17 cellular contexts compared by ENCODE assay signal in genomic region chr10:109650228-109650627, GRCh38.
DNase-seq lines count a peak whose midpoint lies in the region; ATAC-seq and TF ChIP-seq lines count a peak whose summit lies in the region.
"Had no signal": no experiment of that assay in that cellular context is flagged by ENCODE, and none has a peak within 500 bp of the region (broad histone marks: within the 10 kb centered on the region; RNA-seq: fewer than 3 reads in every experiment).

No MANE protein-coding gene starts in this region.

- H3K36me3 ChIP-seq in PC-3 (ENCODE audit: low read depth, low read length) = no peaks in the 10 kb centered on the region
- H3K36me3 ChIP-seq in gastroesophageal sphincter = no peaks in the 10 kb centered on the region
- H3K36me3 ChIP-seq: BLaER1 had no signal

- peaks cover 6% of the 10 kb centered on the region for H3K9me3 Mint-ChIP-seq in endothelial cell (ENCODE audit: unreplicated experiment)

- no peak overlapping the region for H3K27ac Mint-ChIP-seq in endothelial cell (ENCODE audit: unreplicated experiment)
- H3K27ac Mint-ChIP-seq: CD4-positive, CD25-positive, alpha-beta regulatory T cell; GM23338 had no signal

- H3K9me3 ChIP-seq in PC-3 (ENCODE audit: low read length) = no peaks in the 10 kb centered on the region
- peaks cover 0 to 8% (median 0%) of the 10 kb centered on the region in 3 donors for H3K9me3 ChIP-seq in gastroesophageal sphincter

- no peaks in the 10 kb centered on the region for H3K4me1 Mint-ChIP-seq in endothelial cell (ENCODE audit: unreplicated experiment)
- H3K4me1 Mint-ChIP-seq: CD4-positive, CD25-positive, alpha-beta regulatory T cell; GM23338 had no signal

- intact Hi-C loops in PC-3 (cut with micrococcal nuclease) (no loop called here), left colon (cut with DNase I, micrococcal nuclease) (no loop called here)

- H3K9ac ChIP-seq in PC-3 (ENCODE audit: low read length) = no peak overlapping the region
- H3K9ac ChIP-seq: BLaER1 had no signal

- H3K4me3 ChIP-seq in PC-3 (ENCODE audit: low read length) = no peak overlapping the region
- H3K4me3 ChIP-seq in gastroesophageal sphincter = no peak overlapping the region
- H3K4me3 ChIP-seq: BLaER1, GM23338 had no signal

- TF ChIP-seq POLR2A in gastroesophageal sphincter (IDR thresholded peaks at IDR 0.05) = no peak

- no peak for TF ChIP-seq EP300 in gastroesophageal sphincter (IDR thresholded peaks at IDR 0.05)

- no peaks in the 10 kb centered on the region for H3K79me2 ChIP-seq in PC-3 (ENCODE audit: low read length)

- TF ChIP-seq CTCF in 22Rv1 (IDR thresholded peaks at IDR 0.05) (no peak), PC-3 (conservative IDR thresholded peaks at IDR 0.05; ENCODE audit: low read depth, low read length) (no peak), endothelial cell (IDR thresholded peaks at IDR 0.05; ENCODE audit: unreplicated experiment) (no peak), gastroesophageal sphincter (IDR thresholded peaks at IDR 0.05) (no peak)

- no peak overlapping the region for H3K4me2 ChIP-seq in PC-3 (ENCODE audit: low read length)
- H3K4me2 ChIP-seq: BLaER1, GM23338 had no signal

- no peak for ATAC-seq in PC-3
- ATAC-seq in left colon = peak; percentile 94
- no peak for ATAC-seq in gastroesophageal sphincter
- ATAC-seq: GM23338 had no signal

- peaks cover 4% of the 10 kb centered on the region for H3K36me3 Mint-ChIP-seq in endothelial cell (ENCODE audit: low read depth, unreplicated experiment)
- H3K36me3 Mint-ChIP-seq: CD4-positive, CD25-positive, alpha-beta regulatory T cell had no signal

- POLR2A ChIA-PET in PC-3 (lab: Charles Lee; ENCODE audit: unreplicated experiment) = no interaction called here

- H3K4me3 Mint-ChIP-seq in endothelial cell (ENCODE audit: unreplicated experiment) = no peak overlapping the region
- H3K4me3 Mint-ChIP-seq: CD4-positive, CD25-positive, alpha-beta regulatory T cell; GM23338 had no signal

- WGBS in gastroesophageal sphincter (ENCODE audit: low coverage in 1 of 2), 2 donors = 75% methylated on average over 1 of the region's 1 CpG; no CpG with 5 or more reads in 1 of the 2 donors

- no peaks in the 10 kb centered on the region for H4K20me1 ChIP-seq in PC-3 (ENCODE audit: low read length)
- H4K20me1 ChIP-seq: BLaER1 had no signal

- H3K4me1 ChIP-seq in PC-3 (ENCODE audit: insufficient read depth, low read length) (peaks cover 16% of the 10 kb centered on the region), gastroesophageal sphincter (no peaks in the 10 kb centered on the region)
- H3K4me1 ChIP-seq: BLaER1 had no signal

- H3K27ac ChIP-seq in 22Rv1 = peak overlapping the region; percentile 69
- H3K27ac ChIP-seq in PC-3 (ENCODE audit: low read length) = no peak overlapping the region
- no peak overlapping the region for H3K27ac ChIP-seq in gastroesophageal sphincter
- H3K27ac ChIP-seq: BLaER1 had no signal

- DNase-seq in DMS53 (lab: John Stamatoyannopoulos, UW) = peak; percentile 34
- DNase-seq in DMS53 treated with DMSO at 0.1 percent for 48 hours (lab: John Stamatoyannopoulos, UW; ENCODE audit: unreplicated experiment) = no peak
- peak; percentile 49 for DNase-seq in PC-3
- DNase-seq in left colon = no peak
- DNase-seq in NCI-H128 (lab: John Stamatoyannopoulos, UW; ENCODE audit: unreplicated experiment) = no peak
- DNase-seq in endothelial cell (ENCODE audit: low spot score) = no peak
- DNase-seq: 8988T; AML-193; CD4-positive, CD25-positive, alpha-beta regulatory T cell; DMS79 treated with DMSO at 0.1 percent for 48 hours; EL; GDM1; H7 had no signal

- H3F3A ChIP-seq in PC-3 (ENCODE audit: low read length, unreplicated experiment) = no peaks in the 10 kb centered on the region

- H3K9me2 ChIP-seq in PC-3 (replicated peaks; ENCODE audit: low read length) = no peaks in the 10 kb centered on the region

- H2AFZ ChIP-seq in PC-3 (ENCODE audit: low read length) = no peak overlapping the region
- H2AFZ ChIP-seq: GM23338 had no signal

- BruUV-seq in PC-3 (replicated peaks; lab: Mats Ljungman, UMichigan) = no TSS peak

- H3K27me3 ChIP-seq in PC-3 (ENCODE audit: low read length) (no peaks in the 10 kb centered on the region), gastroesophageal sphincter (no peaks in the 10 kb centered on the region)
- H3K27me3 ChIP-seq: BLaER1 had no signal

- H3K27me3 Mint-ChIP-seq in endothelial cell (ENCODE audit: unreplicated experiment) = peaks cover 1% of the 10 kb centered on the region
- H3K27me3 Mint-ChIP-seq: CD4-positive, CD25-positive, alpha-beta regulatory T cell had no signal

- CTCF ChIA-PET in PC-3 (lab: Charles Lee) = no interaction called here

Comparison
In these comparisons a context has a peak if more than half of its experiments do, and no peak if none do; other contexts are left out.
1. DNase-seq: peak in DMS53 (single experiment) and PC-3 (single experiment); none in DMS53 treated with DMSO at 0.1 percent for 48 hours (single experiment), left colon (0 of 2), NCI-H128 (single experiment) and endothelial cell (single experiment).